Comparison of ENCODE assay signal across 1 cellular context in the genomic region with DNA sequence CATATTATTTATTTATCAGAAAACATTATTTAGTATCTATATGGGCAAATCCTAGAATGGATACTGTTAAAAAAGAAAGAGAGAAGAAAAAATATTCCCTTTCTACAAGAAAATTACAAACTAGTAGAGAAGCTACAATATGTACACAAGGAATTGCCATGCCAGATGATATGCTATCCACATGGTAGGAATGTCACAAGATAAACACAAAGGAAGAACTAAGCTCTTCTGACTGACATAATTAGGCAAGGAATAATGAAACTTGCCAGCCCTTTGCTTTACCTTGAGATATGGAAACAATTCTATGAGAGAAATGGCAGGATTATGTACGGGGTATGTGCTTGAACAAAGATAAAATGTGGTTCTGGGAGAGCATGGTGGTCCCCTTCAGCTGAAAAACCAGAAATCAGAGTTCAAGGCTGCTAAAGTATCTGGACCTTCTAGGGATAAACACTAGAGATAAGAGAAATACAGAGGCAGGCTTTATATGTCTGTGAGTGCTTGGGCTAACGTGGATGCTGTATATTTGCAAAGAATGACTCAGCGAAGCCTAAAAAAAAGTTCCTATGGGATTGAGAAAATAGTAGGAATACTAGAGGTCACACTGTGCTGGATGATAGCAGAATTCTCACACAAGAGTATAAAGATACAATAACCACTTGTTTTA.
TF ChIP-seq lines count a peak whose summit lies in the region.

No MANE protein-coding gene starts in this region.

TF ChIP-seq in HepG2, 621 proteins besides CTCF, POLR2A, EP300 and RAD21 (continued from another document and continues in another):
- TF ChIP-seq, protein P1, sequence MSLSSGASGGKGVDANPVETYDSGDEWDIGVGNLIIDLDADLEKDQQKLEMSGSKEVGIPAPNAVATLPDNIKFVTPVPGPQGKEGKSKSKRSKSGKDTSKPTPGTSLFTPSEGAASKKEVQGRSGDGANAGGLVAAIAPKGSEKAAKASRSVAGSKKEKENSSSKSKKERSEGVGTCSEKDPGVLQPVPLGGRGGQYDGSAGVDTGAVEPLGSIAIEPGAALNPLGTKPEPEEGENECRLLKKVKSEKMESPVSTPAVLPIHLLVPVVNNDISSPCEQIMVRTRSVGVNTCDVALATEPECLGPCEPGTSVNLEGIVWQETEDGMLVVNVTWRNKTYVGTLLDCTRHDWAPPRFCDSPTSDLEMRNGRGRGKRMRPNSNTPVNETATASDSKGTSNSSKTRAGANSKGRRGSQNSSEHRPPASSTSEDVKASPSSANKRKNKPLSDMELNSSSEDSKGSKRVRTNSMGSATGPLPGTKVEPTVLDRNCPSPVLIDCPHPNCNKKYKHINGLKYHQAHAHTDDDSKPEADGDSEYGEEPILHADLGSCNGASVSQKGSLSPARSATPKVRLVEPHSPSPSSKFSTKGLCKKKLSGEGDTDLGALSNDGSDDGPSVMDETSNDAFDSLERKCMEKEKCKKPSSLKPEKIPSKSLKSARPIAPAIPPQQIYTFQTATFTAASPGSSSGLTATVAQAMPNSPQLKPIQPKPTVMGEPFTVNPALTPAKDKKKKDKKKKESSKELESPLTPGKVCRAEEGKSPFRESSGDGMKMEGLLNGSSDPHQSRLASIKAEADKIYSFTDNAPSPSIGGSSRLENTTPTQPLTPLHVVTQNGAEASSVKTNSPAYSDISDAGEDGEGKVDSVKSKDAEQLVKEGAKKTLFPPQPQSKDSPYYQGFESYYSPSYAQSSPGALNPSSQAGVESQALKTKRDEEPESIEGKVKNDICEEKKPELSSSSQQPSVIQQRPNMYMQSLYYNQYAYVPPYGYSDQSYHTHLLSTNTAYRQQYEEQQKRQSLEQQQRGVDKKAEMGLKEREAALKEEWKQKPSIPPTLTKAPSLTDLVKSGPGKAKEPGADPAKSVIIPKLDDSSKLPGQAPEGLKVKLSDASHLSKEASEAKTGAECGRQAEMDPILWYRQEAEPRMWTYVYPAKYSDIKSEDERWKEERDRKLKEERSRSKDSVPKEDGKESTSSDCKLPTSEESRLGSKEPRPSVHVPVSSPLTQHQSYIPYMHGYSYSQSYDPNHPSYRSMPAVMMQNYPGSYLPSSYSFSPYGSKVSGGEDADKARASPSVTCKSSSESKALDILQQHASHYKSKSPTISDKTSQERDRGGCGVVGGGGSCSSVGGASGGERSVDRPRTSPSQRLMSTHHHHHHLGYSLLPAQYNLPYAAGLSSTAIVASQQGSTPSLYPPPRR (CRISPR knock-in tag; IDR thresholded peaks at IDR 0.05; ENCODE audit: borderline replicate concordance) = peak; percentile 37; the same call in 1 of the 2 replicates
- no peak for TF ChIP-seq ZNF431 (CRISPR knock-in tag; IDR thresholded peaks at IDR 0.05; ENCODE audit: borderline replicate concordance, low read depth)
- TF ChIP-seq, protein P2, sequence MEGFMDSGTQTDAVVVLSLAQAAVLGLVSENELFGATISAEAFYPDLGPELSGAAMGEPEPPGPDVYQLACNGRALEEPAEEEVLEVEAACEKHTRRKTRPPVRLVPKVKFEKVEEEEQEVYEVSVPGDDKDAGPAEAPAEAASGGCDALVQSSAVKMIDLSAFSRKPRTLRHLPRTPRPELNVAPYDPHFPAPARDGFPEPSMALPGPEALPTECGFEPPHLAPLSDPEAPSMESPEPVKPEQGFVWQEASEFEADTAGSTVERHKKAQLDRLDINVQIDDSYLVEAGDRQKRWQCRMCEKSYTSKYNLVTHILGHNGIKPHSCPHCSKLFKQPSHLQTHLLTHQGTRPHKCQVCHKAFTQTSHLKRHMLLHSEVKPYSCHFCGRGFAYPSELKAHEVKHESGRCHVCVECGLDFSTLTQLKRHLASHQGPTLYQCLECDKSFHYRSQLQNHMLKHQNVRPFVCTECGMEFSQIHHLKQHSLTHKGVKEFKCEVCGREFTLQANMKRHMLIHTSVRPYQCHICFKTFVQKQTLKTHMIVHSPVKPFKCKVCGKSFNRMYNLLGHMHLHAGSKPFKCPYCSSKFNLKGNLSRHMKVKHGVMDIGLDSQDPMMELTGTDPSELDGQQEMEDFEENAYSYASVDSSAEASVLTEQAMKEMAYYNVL (CRISPR knock-in tag; IDR thresholded peaks at IDR 0.05; ENCODE audit: borderline replicate concordance) = peak; percentile 32; the same call in 1 of the 2 replicates
- peak; percentile 44; the same call in 1 of the 2 replicates for TF ChIP-seq NR2F2 (IDR thresholded peaks at IDR 0.05; ENCODE audit: borderline replicate concordance, low read depth)
- no peak for TF ChIP-seq ETV6 (CRISPR knock-in tag; conservative IDR thresholded peaks at IDR 0.05)
- TF ChIP-seq EZH2 (conservative IDR thresholded peaks at IDR 0.05; ENCODE audit: low read depth, low read length) = no peak
- 0 out of 2 replicates have a peak, but pooled peaks have one; percentile 33 for TF ChIP-seq ZMYM4 (CRISPR knock-in tag; IDR thresholded peaks at IDR 0.05)
- TF ChIP-seq TBL1XR1 (IDR thresholded peaks at IDR 0.05; ENCODE audit: borderline replicate concordance, low read length, partially characterized antibody) = peak; percentile 75
- no peak for TF ChIP-seq ZFP37 (CRISPR knock-in tag; IDR thresholded peaks at IDR 0.05; ENCODE audit: borderline replicate concordance)
- TF ChIP-seq ZNF224 (CRISPR knock-in tag; IDR thresholded peaks at IDR 0.05) = no peak
- TF ChIP-seq GTF3A (CRISPR knock-in tag; conservative IDR thresholded peaks at IDR 0.05) = no peak
- TF ChIP-seq, protein P3, sequence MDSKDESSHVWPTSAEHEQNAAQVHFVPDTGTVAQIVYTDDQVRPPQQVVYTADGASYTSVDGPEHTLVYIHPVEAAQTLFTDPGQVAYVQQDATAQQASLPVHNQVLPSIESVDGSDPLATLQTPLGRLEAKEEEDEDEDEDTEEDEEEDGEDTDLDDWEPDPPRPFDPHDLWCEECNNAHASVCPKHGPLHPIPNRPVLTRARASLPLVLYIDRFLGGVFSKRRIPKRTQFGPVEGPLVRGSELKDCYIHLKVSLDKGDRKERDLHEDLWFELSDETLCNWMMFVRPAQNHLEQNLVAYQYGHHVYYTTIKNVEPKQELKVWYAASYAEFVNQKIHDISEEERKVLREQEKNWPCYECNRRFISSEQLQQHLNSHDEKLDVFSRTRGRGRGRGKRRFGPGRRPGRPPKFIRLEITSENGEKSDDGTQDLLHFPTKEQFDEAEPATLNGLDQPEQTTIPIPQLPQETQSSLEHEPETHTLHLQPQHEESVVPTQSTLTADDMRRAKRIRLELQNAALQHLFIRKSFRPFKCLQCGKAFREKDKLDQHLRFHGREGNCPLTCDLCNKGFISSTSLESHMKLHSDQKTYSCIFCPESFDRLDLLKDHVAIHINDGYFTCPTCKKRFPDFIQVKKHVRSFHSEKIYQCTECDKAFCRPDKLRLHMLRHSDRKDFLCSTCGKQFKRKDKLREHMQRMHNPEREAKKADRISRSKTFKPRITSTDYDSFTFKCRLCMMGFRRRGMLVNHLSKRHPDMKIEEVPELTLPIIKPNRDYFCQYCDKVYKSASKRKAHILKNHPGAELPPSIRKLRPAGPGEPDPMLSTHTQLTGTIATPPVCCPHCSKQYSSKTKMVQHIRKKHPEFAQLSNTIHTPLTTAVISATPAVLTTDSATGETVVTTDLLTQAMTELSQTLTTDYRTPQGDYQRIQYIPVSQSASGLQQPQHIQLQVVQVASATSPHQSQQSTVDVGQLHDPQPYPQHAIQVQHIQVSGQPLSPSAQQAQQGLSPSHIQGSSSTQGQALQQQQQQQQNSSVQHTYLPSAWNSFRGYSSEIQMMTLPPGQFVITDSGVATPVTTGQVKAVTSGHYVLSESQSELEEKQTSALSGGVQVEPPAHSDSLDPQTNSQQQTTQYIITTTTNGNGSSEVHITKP (CRISPR knock-in tag; IDR thresholded peaks at IDR 0.05; ENCODE audit: low read depth) = no peak
- TF ChIP-seq NR2F6 (IDR thresholded peaks at IDR 0.05) = peak; percentile 70; the same call in 1 of the 2 replicates
- peak; percentile 60; the same call in 1 of the 2 replicates for TF ChIP-seq NR2F6 (CRISPR knock-in tag; IDR thresholded peaks at IDR 0.05)
- peak; percentile 45; the same call in 1 of the 2 replicates for TF ChIP-seq TARDBP (CRISPR knock-in tag; IDR thresholded peaks at IDR 0.05)
- TF ChIP-seq LCORL (IDR thresholded peaks at IDR 0.05) = 0 out of 2 replicates have a peak, but pooled peaks have one; percentile 3
- TF ChIP-seq LCORL (CRISPR knock-in tag; IDR thresholded peaks at IDR 0.05) = no peak
- TF ChIP-seq, protein P4, sequence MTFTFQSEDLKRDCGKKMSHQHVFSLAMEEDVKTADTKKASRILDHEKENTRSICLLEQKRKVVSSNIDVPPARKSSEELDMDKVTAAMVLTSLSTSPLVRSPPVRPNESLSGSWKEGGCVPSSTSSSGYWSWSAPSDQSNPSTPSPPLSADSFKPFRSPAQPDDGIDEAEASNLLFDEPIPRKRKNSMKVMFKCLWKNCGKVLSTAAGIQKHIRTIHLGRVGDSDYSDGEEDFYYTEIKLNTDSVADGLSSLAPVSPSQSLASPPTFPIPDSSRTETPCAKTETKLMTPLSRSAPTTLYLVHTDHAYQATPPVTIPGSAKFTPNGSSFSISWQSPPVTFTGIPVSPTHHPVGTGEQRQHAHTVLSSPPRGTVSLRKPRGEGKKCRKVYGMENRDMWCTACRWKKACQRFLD (CRISPR knock-in tag; IDR thresholded peaks at IDR 0.05; ENCODE audit: borderline replicate concordance) = no peak
- no peak for TF ChIP-seq FOXA1 (IDR thresholded peaks at IDR 0.05)
- peak; percentile 75 for TF ChIP-seq FOXA1 (CRISPR knock-in tag; IDR thresholded peaks at IDR 0.05)
- TF ChIP-seq, protein P5, sequence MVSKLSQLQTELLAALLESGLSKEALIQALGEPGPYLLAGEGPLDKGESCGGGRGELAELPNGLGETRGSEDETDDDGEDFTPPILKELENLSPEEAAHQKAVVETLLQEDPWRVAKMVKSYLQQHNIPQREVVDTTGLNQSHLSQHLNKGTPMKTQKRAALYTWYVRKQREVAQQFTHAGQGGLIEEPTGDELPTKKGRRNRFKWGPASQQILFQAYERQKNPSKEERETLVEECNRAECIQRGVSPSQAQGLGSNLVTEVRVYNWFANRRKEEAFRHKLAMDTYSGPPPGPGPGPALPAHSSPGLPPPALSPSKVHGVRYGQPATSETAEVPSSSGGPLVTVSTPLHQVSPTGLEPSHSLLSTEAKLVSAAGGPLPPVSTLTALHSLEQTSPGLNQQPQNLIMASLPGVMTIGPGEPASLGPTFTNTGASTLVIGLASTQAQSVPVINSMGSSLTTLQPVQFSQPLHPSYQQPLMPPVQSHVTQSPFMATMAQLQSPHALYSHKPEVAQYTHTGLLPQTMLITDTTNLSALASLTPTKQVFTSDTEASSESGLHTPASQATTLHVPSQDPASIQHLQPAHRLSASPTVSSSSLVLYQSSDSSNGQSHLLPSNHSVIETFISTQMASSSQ (IDR thresholded peaks at IDR 0.05; ENCODE audit: low read depth) = no peak
- TF ChIP-seq, protein P5 (CRISPR knock-in tag; IDR thresholded peaks at IDR 0.05; ENCODE audit: borderline replicate concordance) = peak; percentile 35; the same call in 1 of the 2 replicates
- TF ChIP-seq FOXA3 (CRISPR knock-in tag; IDR thresholded peaks at IDR 0.05) = peak; percentile 45; the same call in 1 of the 2 replicates
- no peak for TF ChIP-seq ZNF766 (CRISPR knock-in tag; IDR thresholded peaks at IDR 0.05; ENCODE audit: borderline replicate concordance)
- no peak for TF ChIP-seq PTBP1 (IDR thresholded peaks at IDR 0.05; ENCODE audit: low read depth, low read length, poor library complexity, severe bottlenecking)
- TF ChIP-seq ELF3 (CRISPR knock-in tag; IDR thresholded peaks at IDR 0.05) = peak; percentile 49
- peak; percentile 54 for TF ChIP-seq TCF7 (IDR thresholded peaks at IDR 0.05; ENCODE audit: low read depth)
- no peak for TF ChIP-seq PCBP1 (IDR thresholded peaks at IDR 0.05; ENCODE audit: borderline replicate concordance, low read depth, low read length)
- no peak for TF ChIP-seq ZNF776 (CRISPR knock-in tag; IDR thresholded peaks at IDR 0.05)
- TF ChIP-seq SOX5 (CRISPR knock-in tag; IDR thresholded peaks at IDR 0.05; ENCODE audit: borderline replicate concordance) = peak; percentile 53; the same call in 1 of the 2 replicates
- TF ChIP-seq PHF21A (CRISPR knock-in tag; IDR thresholded peaks at IDR 0.05) = peak; percentile 58; the same call in 1 of the 2 replicates
- TF ChIP-seq JUND (CRISPR knock-in tag; IDR thresholded peaks at IDR 0.05) = peak; percentile 79
- no peak for TF ChIP-seq PLRG1 (conservative IDR thresholded peaks at IDR 0.05)
- TF ChIP-seq HDAC2 (CRISPR knock-in tag; IDR thresholded peaks at IDR 0.05) = peak; percentile 56; the same call in 1 of the 2 replicates
- TF ChIP-seq, protein P6, sequence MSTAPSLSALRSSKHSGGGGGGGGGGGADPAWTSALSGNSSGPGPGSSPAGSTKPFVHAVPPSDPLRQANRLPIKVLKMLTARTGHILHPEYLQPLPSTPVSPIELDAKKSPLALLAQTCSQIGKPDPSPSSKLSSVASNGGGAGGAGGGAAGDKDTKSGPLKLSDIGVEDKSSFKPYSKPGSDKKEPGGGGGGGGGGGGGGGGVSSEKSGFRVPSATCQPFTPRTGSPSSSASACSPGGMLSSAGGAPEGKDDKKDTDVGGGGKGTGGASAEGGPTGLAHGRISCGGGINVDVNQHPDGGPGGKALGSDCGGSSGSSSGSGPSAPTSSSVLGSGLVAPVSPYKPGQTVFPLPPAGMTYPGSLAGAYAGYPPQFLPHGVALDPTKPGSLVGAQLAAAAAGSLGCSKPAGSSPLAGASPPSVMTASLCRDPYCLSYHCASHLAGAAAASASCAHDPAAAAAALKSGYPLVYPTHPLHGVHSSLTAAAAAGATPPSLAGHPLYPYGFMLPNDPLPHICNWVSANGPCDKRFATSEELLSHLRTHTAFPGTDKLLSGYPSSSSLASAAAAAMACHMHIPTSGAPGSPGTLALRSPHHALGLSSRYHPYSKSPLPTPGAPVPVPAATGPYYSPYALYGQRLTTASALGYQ (CRISPR knock-in tag; IDR thresholded peaks at IDR 0.05) = peak; percentile 76
- peak; percentile 92 for TF ChIP-seq FOSL1 (CRISPR knock-in tag; IDR thresholded peaks at IDR 0.05; ENCODE audit: borderline replicate concordance)
